10 cellular contexts compared by ENCODE assay signal in genomic region chr1:20411196-20411980, GRCh38.
A peak's percentile ranks its signal among the peaks of the same experiment; 100 is the strongest.
DNase-seq lines count a peak whose midpoint lies in the region; ATAC-seq and TF ChIP-seq lines count a peak whose summit lies in the region.
"Had no signal": no experiment of that assay in that cellular context is flagged by ENCODE, and none has a peak within 500 bp of the region (broad histone marks: within the 10 kb centered on the region; RNA-seq: fewer than 3 reads in every experiment).

No MANE protein-coding gene starts in this region.

- H3K9me3 ChIP-seq in breast epithelium (no peaks in the 10 kb centered on the region), prostate gland (no peaks in the 10 kb centered on the region)

- DNase-seq in MCF 10A (ENCODE audit: unreplicated experiment) (peak; percentile 83), breast epithelium (ENCODE audit: low spot score in 2 of 2) (no peak), SW 1271 (lab: John Stamatoyannopoulos, UW) (peak; percentile 37 to 57), fibroblast of pulmonary artery (ENCODE audit: low read depth) (peak; percentile 75), OCI-M1 (lab: John Stamatoyannopoulos, UW) (no peak), prostate gland (ENCODE audit: low spot score) (no peak)
- DNase-seq: DMS79 had no signal

- no peak overlapping the region for H3K27ac Mint-ChIP-seq in MCF 10A (ENCODE audit: low read depth, unreplicated experiment)
- H3K27ac Mint-ChIP-seq: activated naive CD4-positive, alpha-beta T cell treated with anti-CD3 and anti-CD28 coated beads, Interleukin-2, amount 50 U/mL, for 24 hours had no signal

- 59% methylated on average over 10 of the region's 10 CpGs for WGBS in prostate gland

- H3K9me3 Mint-ChIP-seq in MCF 10A (ENCODE audit: unreplicated experiment), result no peaks in the 10 kb centered on the region
- H3K9me3 Mint-ChIP-seq: activated naive CD4-positive, alpha-beta T cell treated with anti-CD3 and anti-CD28 coated beads, Interleukin-2, amount 50 U/mL, for 24 hours had no signal

- CTCF ChIA-PET in MCF 10A (lab: Yijun Ruan, JAX), result interaction anchor here (0.7 to 1.0 kb wide), 2 partner anchors 31 to 49 kb away, joined by 3 read pairs; no protein-coding TSS in a partner anchor

- no peaks in the 10 kb centered on the region for H3K36me3 Mint-ChIP-seq in MCF 10A (ENCODE audit: insufficient read depth, unreplicated experiment)
- H3K36me3 Mint-ChIP-seq: activated naive CD4-positive, alpha-beta T cell treated with anti-CD3 and anti-CD28 coated beads, Interleukin-2, amount 50 U/mL, for 24 hours had no signal

- TF ChIP-seq POLR2A in breast epithelium (IDR thresholded peaks at IDR 0.05) (no peak), prostate gland (IDR thresholded peaks at IDR 0.05) (no peak)

- peaks cover 13% of the 10 kb centered on the region for H3K4me1 Mint-ChIP-seq in MCF 10A (ENCODE audit: insufficient read depth, unreplicated experiment)
- H3K4me1 Mint-ChIP-seq: activated naive CD4-positive, alpha-beta T cell treated with anti-CD3 and anti-CD28 coated beads, Interleukin-2, amount 50 U/mL, for 24 hours had no signal

- no peak overlapping the region for H3K27ac ChIP-seq in breast epithelium
- peak overlapping the region; percentile 10 for H3K27ac ChIP-seq in temporal lobe (ENCODE audit: low read depth, low read length)
- H3K27ac ChIP-seq in prostate gland, result no peak overlapping the region

- ATAC-seq in HG03095 (IDR thresholded peaks at IDR 0.05; ENCODE audit: unreplicated experiment), result no peak

- H3K4me3 Mint-ChIP-seq in MCF 10A (ENCODE audit: unreplicated experiment), result no peak overlapping the region
- H3K4me3 Mint-ChIP-seq: activated naive CD4-positive, alpha-beta T cell treated with anti-CD3 and anti-CD28 coated beads, Interleukin-2, amount 50 U/mL, for 24 hours had no signal

- intact Hi-C loops in MCF 10A (cut with micrococcal nuclease), result loop anchor here (5.0 kb wide), 1 partner anchor 34 kb away; no protein-coding TSS in a partner anchor
- intact Hi-C loops in breast epithelium (cut with DNase I; ENCODE audit: low total_unique reads), result no loop called here
- intact Hi-C loops in prostate gland (cut with DNase I), result no loop called here

- TF ChIP-seq CTCF in MCF 10A (IDR thresholded peaks at IDR 0.05; ENCODE audit: unreplicated experiment) (no peak), breast epithelium (IDR thresholded peaks at IDR 0.05) (no peak), fibroblast of pulmonary artery (IDR thresholded peaks at IDR 0.05; ENCODE audit: low read length, missing control alignments) (no peak), prostate gland (IDR thresholded peaks at IDR 0.05) (no peak)

- H3K4me1 ChIP-seq in breast epithelium (peaks cover 0 to 4% of the 10 kb centered on the region in 2 donors), prostate gland (replicated peaks) (no peaks in the 10 kb centered on the region)

- H3K36me3 ChIP-seq in breast epithelium, result no peaks in the 10 kb centered on the region
- no peaks in the 10 kb centered on the region for H3K36me3 ChIP-seq in prostate gland

- no TSS peak for BruUV-seq in MCF 10A (replicated peaks; lab: Mats Ljungman, UMichigan)

- H3K4me3 ChIP-seq in breast epithelium (no peak overlapping the region), fibroblast of pulmonary artery (replicated peaks; ENCODE audit: low read depth, low read length) (no peak overlapping the region), prostate gland (no peak overlapping the region)

- POLR2A ChIA-PET in MCF 10A (lab: Yijun Ruan, JAX), result no interaction called here

- H3K27me3 Mint-ChIP-seq in MCF 10A (ENCODE audit: insufficient read depth, unreplicated experiment), result no peaks in the 10 kb centered on the region

- no peaks in the 10 kb centered on the region for H3K27me3 ChIP-seq in breast epithelium
- H3K27me3 ChIP-seq in prostate gland (replicated peaks; ENCODE audit: insufficient read depth), result no peaks in the 10 kb centered on the region

Comparison
In these comparisons a context has a peak if more than half of its experiments do, and no peak if none do; other contexts are left out.
1. DNase-seq: peak in MCF 10A (single experiment), SW 1271 (2 of 2) and fibroblast of pulmonary artery (single experiment); none in breast epithelium (0 of 2), OCI-M1 (single experiment) and prostate gland (single experiment).